8 cellular contexts compared by ENCODE assay signal in the genomic region with DNA sequence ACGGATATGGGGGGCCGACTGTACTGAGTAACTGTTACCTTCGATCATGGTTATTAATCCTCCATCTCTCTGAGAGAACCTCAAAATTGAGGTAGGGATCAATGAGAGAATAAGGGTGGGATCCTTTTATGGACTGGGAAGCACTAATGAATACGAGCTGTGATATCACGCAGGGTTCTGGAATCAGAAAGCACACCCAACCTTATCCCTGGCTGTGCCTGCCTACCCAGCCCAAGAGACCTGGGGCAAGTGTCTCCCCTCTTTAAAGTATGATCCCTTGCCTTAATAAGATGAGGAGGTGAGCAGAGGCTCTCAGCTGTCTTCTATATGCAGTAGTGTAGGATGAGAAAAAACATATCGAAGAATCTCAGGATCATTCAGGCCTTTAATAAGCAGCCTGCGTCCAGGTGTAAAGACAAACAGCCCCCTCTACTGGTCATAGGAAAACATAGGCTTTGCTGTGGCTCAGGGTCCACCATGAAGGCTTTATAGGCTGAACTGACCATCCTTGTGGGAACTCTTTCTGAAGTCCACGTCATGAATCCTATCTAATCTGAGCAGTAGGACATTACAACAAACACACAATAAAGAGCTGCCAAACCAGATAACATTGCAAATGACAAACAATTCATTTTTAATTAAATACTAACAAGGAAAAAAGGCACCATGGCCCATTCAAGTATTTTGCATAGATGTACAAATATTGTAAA. TPM values are rescaled to one million over a fixed set of nuclear protein-coding genes. Genes with fewer than 3 reads are reported as not detected.
DNase-seq lines count a peak whose midpoint lies in the region; ATAC-seq, FAIRE-seq and TF ChIP-seq lines count a peak whose summit lies in the region.

No MANE protein-coding gene starts in this region.

- CTCF ChIA-PET in Panc1 (lab: Charles Lee) = no interaction called here

- H3K4me3 Mint-ChIP-seq in IgD-negative memory B cell = peak overlapping the region in 1 of 4 donors; percentile 1

- in situ Hi-C loops in Panc1 (cut with HindIII; ENCODE audit: low pct_unique_long_range_greater_than_20kb, low sequenced_read_pairs) = no loop called here

- no peaks in the 10 kb centered on the region for H3K9me3 Mint-ChIP-seq in IgD-negative memory B cell

- peak overlapping the region in 2 of 3 donors; percentile 40 to 78 for H3K27ac Mint-ChIP-seq in IgD-negative memory B cell

- H3K36me3 Mint-ChIP-seq in IgD-negative memory B cell = peaks cover 9% of the 10 kb centered on the region

- POLR2A ChIA-PET in Panc1 (lab: Charles Lee) = no interaction called here

- FAIRE-seq in GM12891 (lab: Jason Lieb, UNC) = peak; percentile 86
- FAIRE-seq in bronchial epithelial cell (lab: Jason Lieb, UNC) = peak; percentile 84

- BruUV-seq in Panc1 (replicated peaks; lab: Mats Ljungman, UMichigan) = no TSS peak

- no peaks in the 10 kb centered on the region for H3K4me1 ChIP-seq in Panc1 (ENCODE audit: control insufficient read depth, insufficient read depth, low read length)

- H3K27me3 ChIP-seq in Panc1 (ENCODE audit: control insufficient read depth, insufficient read depth, low read length) (no peaks in the 10 kb centered on the region), bronchial epithelial cell (ENCODE audit: control insufficient read depth, insufficient read depth, low read length) (no peaks in the 10 kb centered on the region)

- no peaks in the 10 kb centered on the region for H3K27me3 Mint-ChIP-seq in IgD-negative memory B cell

- ATAC-seq in Panc1 = peak; percentile 88

- DNase-seq in AG09319 (ENCODE audit: extremely low read depth, low read depth) (peak; percentile 27), GM12891 (ENCODE audit: insufficient read length, low spot score) (peak; percentile 51), Panc1 (ENCODE audit: low read depth, low spot score) (no peak), bronchial epithelial cell (ENCODE audit: low read depth) (peak; percentile 65), kidney tubule cell (ENCODE audit: low spot score) (peak; percentile 76), substantia nigra (lab: John Stamatoyannopoulos, UW) (peak in 29 of 49 donors; percentile 10 to 81 (median 25))
- no peak for DNase-seq in effector CD4-positive, alpha-beta T cell

- TF ChIP-seq CTCF in AG09319 (IDR thresholded peaks at IDR 0.05; ENCODE audit: low read depth, low read length) = peak; percentile 84
- TF ChIP-seq CTCF in Panc1 (IDR thresholded peaks at IDR 0.05) = peak; percentile 87
- TF ChIP-seq CTCF in bronchial epithelial cell (IDR thresholded peaks at IDR 0.05; ENCODE audit: insufficient read depth, low read length, severe bottlenecking) = peak; percentile 81

- H3K4me1 Mint-ChIP-seq in IgD-negative memory B cell = peaks cover 37 to 60% (median 48%) of the 10 kb centered on the region in 3 donors

- H3K4me3 ChIP-seq in Panc1 (ENCODE audit: low read depth in 2 of 2, low read length in 2 of 2) = no peak overlapping the region
- no peak overlapping the region for H3K4me3 ChIP-seq in bronchial epithelial cell (ENCODE audit: low read depth, low read length)

- H3K27ac ChIP-seq in Panc1 (ENCODE audit: low read length) (no peak overlapping the region), substantia nigra (ENCODE audit: low read depth, low read length, poor library complexity, severe bottlenecking) (peak overlapping the region; percentile 58)

- TF ChIP-seq POLR2A in GM12891 (IDR thresholded peaks at IDR 0.05; ENCODE audit: low read depth, low read length) = no peak

- H3K9me3 ChIP-seq in Panc1 (ENCODE audit: control insufficient read depth, insufficient read depth, low read depth, low read length) = no peaks in the 10 kb centered on the region

- intact Hi-C loops in Panc1 (cut with micrococcal nuclease; ENCODE audit: unreplicated experiment) = loop anchor here (1.0 to 5.0 kb wide), 3 partner anchors 46 to 149 kb away; no protein-coding TSS in a partner anchor

- H3K36me3 ChIP-seq in Panc1 (ENCODE audit: control insufficient read depth, insufficient read depth, low read length) (no peaks in the 10 kb centered on the region), bronchial epithelial cell (ENCODE audit: control insufficient read depth, insufficient read depth, low read length) (peaks cover 13% of the 10 kb centered on the region)

TF ChIP-seq in GM12891, 5 proteins besides CTCF, POLR2A, EP300 and RAD21:
- no peak for TF ChIP-seq TAF1 (IDR thresholded peaks at IDR 0.05; ENCODE audit: low read depth, low read length)

RNA-seq across cellular contexts. Expression of gene NIPAL4, which starts 16.8 kb away (rescaled TPM):
- polyA plus RNA-seq in GM12891 (2012; ENCODE audit: low read depth, missing spikeins) = 1.2 TPM
- polyA plus RNA-seq in IgD-negative memory B cell = 2.2 TPM
- total RNA-seq in Panc1 (2021; ENCODE audit: unreplicated experiment) = not detected
- not detected for polyA plus RNA-seq in Panc1 (2012; ENCODE audit: insufficient read length)
- total RNA-seq in bronchial epithelial cell = 5.3 and 9.2 TPM in 2 replicates

Comparison
In these comparisons a context has a peak if more than half of its experiments do, and no peak if none do; other contexts are left out.
1. DNase-seq: peak in AG09319 (single experiment), GM12891 (single experiment), bronchial epithelial cell (single experiment), kidney tubule cell (single experiment) and substantia nigra (29 of 49); none in Panc1 (single experiment) and effector CD4-positive, alpha-beta T cell (single experiment).
2. Peak in every context shown above with its lines, with median percentiles within 50 percentile points of each other: CTCF ChIP-seq.